ENCODE assay signal across 16 cellular contexts in genomic region chr10:96880575-96880974, GRCh38. TPM values are rescaled to one million over a fixed set of nuclear protein-coding genes. Genes with fewer than 3 reads are reported as not detected.
A peak's percentile ranks its signal among the peaks of the same experiment; 100 is the strongest.
DNase-seq lines count a peak whose midpoint lies in the region; ATAC-seq, FAIRE-seq and TF ChIP-seq lines count a peak whose summit lies in the region.
"Had no signal": no experiment of that assay in that cellular context is flagged by ENCODE, and none has a peak within 500 bp of the region (broad histone marks: within the 10 kb centered on the region; RNA-seq: fewer than 3 reads in every experiment).

No MANE protein-coding gene starts in this region.

- H3K9me3 ChIP-seq in PC-3 (ENCODE audit: low read length) (no peaks in the 10 kb centered on the region), endodermal cell (ENCODE audit: control insufficient read depth, low read length) (no peaks in the 10 kb centered on the region)
- no peaks in the 10 kb centered on the region for H3K9me3 ChIP-seq in effector memory CD4-positive, alpha-beta T cell (ENCODE audit: control insufficient read depth, low read length)

- H3K9ac ChIP-seq in PC-3 (ENCODE audit: low read length) (no peak overlapping the region), endodermal cell (ENCODE audit: extremely low read depth, low read length, poor library complexity, severe bottlenecking) (no peak overlapping the region)

- H3K27ac ChIP-seq in PC-3 (ENCODE audit: low read length) (no peak overlapping the region), endodermal cell (ENCODE audit: low read depth, low read length) (no peak overlapping the region), RWPE1 (no peak overlapping the region)
- H3K27ac ChIP-seq in effector memory CD4-positive, alpha-beta T cell (ENCODE audit: insufficient read depth, low read length, poor library complexity, severe bottlenecking) = no peak overlapping the region
- H3K27ac ChIP-seq: HL-60 had no signal

- H3F3A ChIP-seq in PC-3 (ENCODE audit: low read length, unreplicated experiment) = no peaks in the 10 kb centered on the region

- CTCF ChIA-PET in PC-3 (lab: Charles Lee) (no interaction called here), RWPE1 (lab: Yijun Ruan, JAX) (no interaction called here)

- intact Hi-C loops in PC-3 (cut with micrococcal nuclease) = no loop called here

- H3K4me1 ChIP-seq in PC-3 (ENCODE audit: insufficient read depth, low read length) (peaks cover 10% of the 10 kb centered on the region), endodermal cell (ENCODE audit: control insufficient read depth, insufficient read depth, low read length) (no peaks in the 10 kb centered on the region)
- H3K4me1 ChIP-seq in effector memory CD4-positive, alpha-beta T cell (ENCODE audit: control insufficient read depth, insufficient read depth, low read length, poor library complexity, severe bottlenecking) = no peaks in the 10 kb centered on the region

- H3K36me3 ChIP-seq in PC-3 (ENCODE audit: low read depth, low read length) (no peaks in the 10 kb centered on the region), endodermal cell (ENCODE audit: control insufficient read depth, insufficient read depth, low read length) (peaks cover 4% of the 10 kb centered on the region)
- peaks cover 3% of the 10 kb centered on the region for H3K36me3 ChIP-seq in effector memory CD4-positive, alpha-beta T cell (ENCODE audit: control insufficient read depth, insufficient read depth, low read length)

- no peaks in the 10 kb centered on the region for H3K9me3 Mint-ChIP-seq in endodermal cell
- H3K9me3 Mint-ChIP-seq in progenitor cell of endocrine pancreas (ENCODE audit: low read depth) = no peaks in the 10 kb centered on the region
- H3K9me3 Mint-ChIP-seq: CD8-positive, alpha-beta T cell; GM23338 had no signal

- no peak overlapping the region for H2AFZ ChIP-seq in PC-3 (ENCODE audit: low read length)
- H2AFZ ChIP-seq: GM23338 had no signal

- BruUV-seq in PC-3 (replicated peaks; lab: Mats Ljungman, UMichigan) = no TSS peak

- POLR2A ChIA-PET in PC-3 (lab: Charles Lee; ENCODE audit: unreplicated experiment) = no interaction called here
- POLR2A ChIA-PET in RWPE1 (lab: Yijun Ruan, JAX; ENCODE audit: low non-redundant PET) = no interaction called here

- H3K4me2 ChIP-seq in PC-3 (ENCODE audit: low read length) = no peak overlapping the region
- H3K4me2 ChIP-seq: GM23338 had no signal

- TF ChIP-seq CTCF in PC-3 (conservative IDR thresholded peaks at IDR 0.05; ENCODE audit: low read depth, low read length) (no peak), endodermal cell (conservative IDR thresholded peaks at IDR 0.05) (no peak), progenitor cell of endocrine pancreas (IDR thresholded peaks at IDR 0.05; ENCODE audit: unreplicated experiment) (no peak), RWPE1 (conservative IDR thresholded peaks at IDR 0.05; ENCODE audit: low read depth) (no peak)

- H3K4me1 Mint-ChIP-seq in endodermal cell (peaks cover 5% of the 10 kb centered on the region), progenitor cell of endocrine pancreas (ENCODE audit: low read depth) (peaks cover 24% of the 10 kb centered on the region)

- peak overlapping the region; percentile 35 for H3K27ac Mint-ChIP-seq in endodermal cell
- H3K27ac Mint-ChIP-seq in progenitor cell of endocrine pancreas = peak overlapping the region; percentile 35
- H3K27ac Mint-ChIP-seq: CD8-positive, alpha-beta T cell; GM23338 had no signal

- peaks cover 85% of the 10 kb centered on the region for H3K79me2 ChIP-seq in PC-3 (ENCODE audit: low read length)

- 63% methylated on average over 2 of the region's 2 CpGs; no CpG with 5 or more reads in 1 of the 2 experiments for WGBS in endodermal cell (ENCODE audit: insufficient coverage in 1 of 2, insufficient read length in 1 of 2), 2 experiments

- DNase-seq in GM18507 (ENCODE audit: extremely low spot score, insufficient read length, low read depth) (no peak), PC-3 (no peak), endodermal cell (no peak), progenitor cell of endocrine pancreas (ENCODE audit: low spot score, unreplicated experiment) (no peak), SW480 (ENCODE audit: low spot score) (no peak), RWPE1 (ENCODE audit: low spot score) (no peak)
- DNase-seq in effector memory CD4-positive, alpha-beta T cell = no peak
- DNase-seq: CD8-positive, alpha-beta T cell; COR-L47; DMS153; GF-D8; H7 had no signal

- no peaks in the 10 kb centered on the region for H3K9me2 ChIP-seq in PC-3 (replicated peaks; ENCODE audit: low read length)

- H3K4me3 Mint-ChIP-seq in endodermal cell (no peak overlapping the region), progenitor cell of endocrine pancreas (ENCODE audit: low read depth) (no peak overlapping the region)
- H3K4me3 Mint-ChIP-seq: CD14-positive monocyte; CD8-positive, alpha-beta T cell; GM23338 had no signal

- 0 out of 2 replicates have a peak, but pooled peaks cover 4% of the 10 kb centered on the region for H4K20me1 ChIP-seq in PC-3 (ENCODE audit: low read length)

- H3K27me3 Mint-ChIP-seq in endodermal cell (ENCODE audit: insufficient read depth) (no peaks in the 10 kb centered on the region), progenitor cell of endocrine pancreas (no peaks in the 10 kb centered on the region)

- no peak overlapping the region for H3K4me3 ChIP-seq in PC-3 (ENCODE audit: low read length)
- H3K4me3 ChIP-seq in endodermal cell (ENCODE audit: low read length) = no peak overlapping the region
- no peak overlapping the region for H3K4me3 ChIP-seq in effector memory CD4-positive, alpha-beta T cell (ENCODE audit: insufficient read depth, low read depth, low read length, poor library complexity, severe bottlenecking)
- H3K4me3 ChIP-seq: GM23338 had no signal

- H3K36me3 Mint-ChIP-seq in endodermal cell (ENCODE audit: low read depth) (peaks cover 10% of the 10 kb centered on the region), progenitor cell of endocrine pancreas (ENCODE audit: insufficient read depth) (peaks cover 5% of the 10 kb centered on the region)

- H3K27me3 ChIP-seq in PC-3 (ENCODE audit: low read length) = no peaks in the 10 kb centered on the region
- H3K27me3 ChIP-seq in endodermal cell (ENCODE audit: control insufficient read depth, insufficient read depth, low read length, poor library complexity, severe bottlenecking) = no peaks in the 10 kb centered on the region
- no peaks in the 10 kb centered on the region for H3K27me3 ChIP-seq in effector memory CD4-positive, alpha-beta T cell (replicated peaks; ENCODE audit: control insufficient read depth, insufficient read depth, low read length, poor library complexity, severe bottlenecking)

- FAIRE-seq in GM18507 (lab: Jason Lieb, UNC) = peak; percentile 38
- FAIRE-seq: D721Med had no signal

- peak; percentile 37; the same call in 1 of the 2 replicates for ATAC-seq in PC-3
- ATAC-seq: CD8-positive, alpha-beta T cell; GM23338 had no signal

RNA-seq across cellular contexts. Expression of gene LCOR, which starts 48.5 kb away (rescaled TPM):
- 10.5 and 21.0 TPM in 2 replicates for total RNA-seq in PC-3 (2014; rRNA removed)
- total RNA-seq in endodermal cell = 10 to 100 TPM; 36.9 to 43.3 TPM
- polyA plus RNA-seq in endodermal cell (2013, experiment 1 of 2) = 16.6 TPM
- 19.4 TPM for polyA plus RNA-seq in endodermal cell (2013, experiment 2 of 2)
- total RNA-seq in progenitor cell of endocrine pancreas = 81.5 and 88.6 TPM in 2 replicates
